Comparison of ENCODE assay signal across 8 cellular contexts in genomic region chr9:130137870-130138653, GRCh38. TPM values are rescaled to one million over a fixed set of nuclear protein-coding genes. Genes with fewer than 3 reads are reported as not detected.
DNase-seq lines count a peak whose midpoint lies in the region; ATAC-seq and TF ChIP-seq lines count a peak whose summit lies in the region.

No MANE protein-coding gene starts in this region.

- no peaks in the 10 kb centered on the region for H3K36me3 ChIP-seq in GM23338 (ENCODE audit: insufficient read depth)

- no peaks in the 10 kb centered on the region for H3K79me2 ChIP-seq in GM23338 (replicated peaks; ENCODE audit: insufficient read depth)

- DNase-seq in GM23338 (ENCODE audit: low spot score) (peak; percentile 77), SK-N-DZ (ENCODE audit: low spot score) (peak; percentile 41), fibroblast of the aortic adventitia (ENCODE audit: low read depth) (peak; percentile 94), osteocyte (ENCODE audit: extremely low spot score, unreplicated experiment) (no peak), HuH-7 (ENCODE audit: low spot score) (no peak), RPMI8226 (no peak)

- H3K4me3 ChIP-seq in GM23338 (no peak overlapping the region; the same call in 1 of the 2 replicates), fibroblast of the aortic adventitia (ENCODE audit: low read depth, low read length) (peak overlapping the region; percentile 1)

- peak overlapping the region; percentile 66 for H3K4me2 ChIP-seq in GM23338

- H3K4me3 Mint-ChIP-seq in GM23338 = no peak overlapping the region
- no peak overlapping the region for H3K4me3 Mint-ChIP-seq in osteocyte (ENCODE audit: unreplicated experiment)

- 0 out of 2 replicates have a peak, but pooled peaks cover 3% of the 10 kb centered on the region for H3K9me2 ChIP-seq in GM23338 (ENCODE audit: insufficient read depth)

- H3K27me3 ChIP-seq in GM23338 (ENCODE audit: insufficient read depth) = no peaks in the 10 kb centered on the region

- peaks cover 27% of the 10 kb centered on the region for H3K4me1 ChIP-seq in GM23338 (ENCODE audit: insufficient read depth)

- H3F3A ChIP-seq in GM23338 (replicated peaks; ENCODE audit: low read depth) = 0 out of 2 replicates have a peak, but pooled peaks cover 2% of the 10 kb centered on the region

- H3K4me1 Mint-ChIP-seq in GM23338 (peaks cover 32% of the 10 kb centered on the region), osteocyte (ENCODE audit: unreplicated experiment) (peaks cover 14% of the 10 kb centered on the region)

- H3K9me3 Mint-ChIP-seq in GM23338 = no peaks in the 10 kb centered on the region
- H3K9me3 Mint-ChIP-seq in osteocyte (ENCODE audit: unreplicated experiment) = no peaks in the 10 kb centered on the region

- TF ChIP-seq CTCF in GM23338 (conservative IDR thresholded peaks at IDR 0.05; ENCODE audit: low read depth in 2 of 2) (no peak), fibroblast of the aortic adventitia (IDR thresholded peaks at IDR 0.05; ENCODE audit: insufficient read depth, low read length) (no peak), osteocyte (IDR thresholded peaks at IDR 0.05) (no peak)

- H3K27me3 Mint-ChIP-seq in GM23338 (ENCODE audit: insufficient read depth, low read depth, poor library complexity) (peaks cover 1% of the 10 kb centered on the region), osteocyte (ENCODE audit: unreplicated experiment) (no peaks in the 10 kb centered on the region)

- peak; percentile 51 for ATAC-seq in GM23338
- ATAC-seq in HG02678 (IDR thresholded peaks at IDR 0.05; ENCODE audit: unreplicated experiment) = no peak
- ATAC-seq in HG03378 (IDR thresholded peaks at IDR 0.05; ENCODE audit: unreplicated experiment) = no peak

- H4K20me1 ChIP-seq in GM23338 (replicated peaks; ENCODE audit: insufficient read depth) = no peaks in the 10 kb centered on the region

- H3K36me3 Mint-ChIP-seq in GM23338 (ENCODE audit: low read depth) (peaks cover 7% of the 10 kb centered on the region; the same call in 2 of the 3 replicates), osteocyte (ENCODE audit: unreplicated experiment) (peaks cover 19% of the 10 kb centered on the region)

- H3K27ac Mint-ChIP-seq in GM23338 (peak overlapping the region; percentile 82), osteocyte (ENCODE audit: unreplicated experiment) (peak overlapping the region; percentile 66)

- H3K27ac ChIP-seq in GM23338 (ENCODE audit: low read depth) = peak overlapping the region; percentile 64; the same call in 1 of the 2 replicates

- H2AFZ ChIP-seq in GM23338 = no peak overlapping the region

TF ChIP-seq in GM23338, 12 proteins besides CTCF, POLR2A, EP300 and RAD21:
- peak; percentile 55 for TF ChIP-seq POLR2AphosphoS5 (IDR thresholded peaks at IDR 0.05; ENCODE audit: low read depth)
- TF ChIP-seq ETS1 (IDR thresholded peaks at IDR 0.05) = no peak; the same call in 1 of the 2 replicates
- TF ChIP-seq EZH2phosphoT487 (IDR thresholded peaks at IDR 0.05; ENCODE audit: unreplicated experiment) = no peak
- peak; percentile 49; the same call in 1 of the 2 replicates for TF ChIP-seq CREB1 (CRISPR knock-in tag; IDR thresholded peaks at IDR 0.05; ENCODE audit: low read depth)

RNA-seq across cellular contexts. Expression of gene NCS1, which starts 34.1 kb away (rescaled TPM):
- total RNA-seq in GM23338 (2014; rRNA removed; shearing (Covaris generic)) = 28.8 and 34.3 TPM in 2 replicates
- polyA plus RNA-seq in GM23338 (2016; fragmentation: Nextera tagmentation; extraction: Ambion mirVana) = 8.2 and 10.3 TPM in 2 replicates
- 76.0 and 86.7 TPM in 2 replicates for polyA plus RNA-seq in SK-N-DZ (2014; cell fraction: cytosol; rRNA removed)
- polyA plus RNA-seq in SK-N-DZ (2014; cell fraction: nucleus; rRNA removed) = 48.3 and 54.0 TPM in 2 replicates
- total RNA-seq in fibroblast of the aortic adventitia (ENCODE audit: low replicate concordance) (10.7 and 39.2 TPM in 2 replicates), osteocyte (37.7 and 43.9 TPM in 2 replicates)

Comparison
In these comparisons a context has a peak if more than half of its experiments do, and no peak if none do; other contexts are left out.
1. DNase-seq: peak in GM23338 (single experiment), SK-N-DZ (single experiment) and fibroblast of the aortic adventitia (single experiment); none in osteocyte (single experiment), HuH-7 (single experiment) and RPMI8226 (single experiment).